In the genomic region with DNA sequence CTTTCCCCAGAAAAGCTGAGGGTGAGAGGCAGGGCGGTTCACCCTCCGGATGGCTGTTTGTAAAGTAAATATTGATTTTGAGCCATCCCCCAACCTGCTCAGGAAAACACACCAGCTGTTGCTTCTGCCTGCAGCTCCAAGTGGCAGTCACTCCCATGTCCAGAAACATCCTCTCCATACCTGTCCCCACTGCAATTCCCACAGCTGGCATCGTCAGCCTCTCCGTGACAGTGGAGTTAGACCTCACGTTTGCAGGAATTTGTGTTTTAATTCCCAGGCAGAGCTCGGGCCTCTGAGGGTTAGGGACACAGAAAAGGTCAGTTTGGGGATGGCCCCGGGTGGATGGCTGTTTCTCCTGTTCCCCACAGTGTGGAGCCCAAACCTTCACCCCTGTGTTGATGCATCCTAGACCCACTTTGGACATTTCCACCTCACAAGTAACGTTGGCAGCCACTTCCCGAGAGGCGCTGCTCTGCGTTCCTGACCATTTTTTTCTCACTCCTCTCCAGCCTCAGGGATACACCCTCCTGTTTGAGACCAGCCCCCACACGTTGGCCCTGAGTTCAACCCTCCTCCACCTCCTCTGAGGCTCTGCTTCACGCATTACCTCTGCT, we compare ENCODE assay signal across 11 cellular contexts. TPM values are rescaled to one million over a fixed set of nuclear protein-coding genes. Genes with fewer than 3 reads are reported as not detected.
DNase-seq lines count a peak whose midpoint lies in the region; ATAC-seq and TF ChIP-seq lines count a peak whose summit lies in the region.
"Had no signal": no experiment of that assay in that cellular context is flagged by ENCODE, and none has a peak within 500 bp of the region (broad histone marks: within the 10 kb centered on the region; RNA-seq: fewer than 3 reads in every experiment).

No MANE protein-coding gene starts in this region.

- no peaks in the 10 kb centered on the region for H3K27me3 ChIP-seq in body of pancreas
- no peaks in the 10 kb centered on the region for H3K27me3 ChIP-seq in lower lobe of right lung (ENCODE audit: low read depth)
- H3K27me3 ChIP-seq: ascending aorta had no signal

- TF ChIP-seq POLR2A in body of pancreas (IDR thresholded peaks at IDR 0.05): no peak

- WGBS in body of pancreas, 2 donors: 35 to 56% methylated on average over 11 to 13 of the region's 13 CpGs

- H3K9me3 ChIP-seq in body of pancreas: no peaks in the 10 kb centered on the region
- no peaks in the 10 kb centered on the region for H3K9me3 ChIP-seq in lower lobe of right lung
- H3K9me3 ChIP-seq: ascending aorta had no signal

- peak overlapping the region in 2 of 4 donors; percentile 36 to 37 for H3K27ac ChIP-seq in body of pancreas
- H3K27ac ChIP-seq in lower lobe of right lung: peak overlapping the region; percentile 55

- no peaks in the 10 kb centered on the region for H3K36me3 ChIP-seq in body of pancreas (replicated peaks in 1 of 2; ENCODE audit: insufficient read depth in 1 of 2, low read depth in 2 of 2)
- no peaks in the 10 kb centered on the region for H3K36me3 ChIP-seq in lower lobe of right lung
- H3K36me3 ChIP-seq: ascending aorta had no signal

- ATAC-seq in body of pancreas: peak; percentile 3
- peak; percentile 42 to 60 for ATAC-seq in lower lobe of right lung
- no peak for ATAC-seq in HG03457 (IDR thresholded peaks at IDR 0.05; ENCODE audit: unreplicated experiment)
- ATAC-seq: stimulated activated naive CD8-positive, alpha-beta T cell treated with anti-CD3 and anti-CD28 coated beads, Interleukin-15, amount 100 ng/mL, for 72 hours had no signal

- peaks cover 33% of the 10 kb centered on the region for H3K4me1 ChIP-seq in body of pancreas
- H3K4me1 ChIP-seq in lower lobe of right lung: peaks cover 31% of the 10 kb centered on the region

- intact Hi-C loops in body of pancreas (cut with DNase I) (no loop called here), lower lobe of right lung (cut with DNase I) (no loop called here)

- TF ChIP-seq CTCF in body of pancreas (IDR thresholded peaks at IDR 0.05): no peak
- no peak for TF ChIP-seq CTCF in lower lobe of right lung (IDR thresholded peaks at IDR 0.05)

- DNase-seq in COLO668 (lab: John Stamatoyannopoulos, UW; ENCODE audit: unreplicated experiment) (peak; percentile 70), NCI-H187 treated with DMSO at 0.1 percent for 48 hours (lab: John Stamatoyannopoulos, UW) (peak; percentile 38), body of pancreas (peak in 2 of 4 donors; percentile 29 to 41), lower lobe of right lung (no peak), anterior cingulate cortex (lab: John Stamatoyannopoulos, UW) (no peak), dedifferentiated amniotic fluid mesenchymal stem cell (ENCODE audit: extremely low spot score) (no peak)
- DNase-seq in activated CD4-positive, alpha-beta T cell treated with anti-CD3 and anti-CD28 coated beads, Interleukin-2, amount 50 U/mL, for 48 hours: no peak
- DNase-seq: activated B cell treated with CpG ODN at 0.5 μM for 24 hours; stimulated activated naive CD8-positive, alpha-beta T cell treated with anti-CD3 and anti-CD28 coated beads, Interleukin-15, amount 100 ng/mL, for 72 hours had no signal

- H3K4me3 ChIP-seq in body of pancreas (no peak overlapping the region), lower lobe of right lung (no peak overlapping the region)

RNA-seq across cellular contexts. Expression of a gene that starts 11.8 kb away (rescaled TPM):
- 10 to 100 TPM; 51.4 to 59.9 TPM for total RNA-seq in body of pancreas
- 57.7 TPM for total RNA-seq in lower lobe of right lung

Comparison
In these comparisons a context has a peak if more than half of its experiments do, and no peak if none do; other contexts are left out.
1. DNase-seq: peak in COLO668 (single experiment) and NCI-H187 treated with DMSO at 0.1 percent for 48 hours (single experiment); none in lower lobe of right lung (single experiment), activated CD4-positive, alpha-beta T cell treated with anti-CD3 and anti-CD28 coated beads, Interleukin-2, amount 50 U/mL, for 48 hours (0 of 2), anterior cingulate cortex (0 of 58) and dedifferentiated amniotic fluid mesenchymal stem cell (single experiment).